ENCODE assay signal across 8 cellular contexts in the genomic region with DNA sequence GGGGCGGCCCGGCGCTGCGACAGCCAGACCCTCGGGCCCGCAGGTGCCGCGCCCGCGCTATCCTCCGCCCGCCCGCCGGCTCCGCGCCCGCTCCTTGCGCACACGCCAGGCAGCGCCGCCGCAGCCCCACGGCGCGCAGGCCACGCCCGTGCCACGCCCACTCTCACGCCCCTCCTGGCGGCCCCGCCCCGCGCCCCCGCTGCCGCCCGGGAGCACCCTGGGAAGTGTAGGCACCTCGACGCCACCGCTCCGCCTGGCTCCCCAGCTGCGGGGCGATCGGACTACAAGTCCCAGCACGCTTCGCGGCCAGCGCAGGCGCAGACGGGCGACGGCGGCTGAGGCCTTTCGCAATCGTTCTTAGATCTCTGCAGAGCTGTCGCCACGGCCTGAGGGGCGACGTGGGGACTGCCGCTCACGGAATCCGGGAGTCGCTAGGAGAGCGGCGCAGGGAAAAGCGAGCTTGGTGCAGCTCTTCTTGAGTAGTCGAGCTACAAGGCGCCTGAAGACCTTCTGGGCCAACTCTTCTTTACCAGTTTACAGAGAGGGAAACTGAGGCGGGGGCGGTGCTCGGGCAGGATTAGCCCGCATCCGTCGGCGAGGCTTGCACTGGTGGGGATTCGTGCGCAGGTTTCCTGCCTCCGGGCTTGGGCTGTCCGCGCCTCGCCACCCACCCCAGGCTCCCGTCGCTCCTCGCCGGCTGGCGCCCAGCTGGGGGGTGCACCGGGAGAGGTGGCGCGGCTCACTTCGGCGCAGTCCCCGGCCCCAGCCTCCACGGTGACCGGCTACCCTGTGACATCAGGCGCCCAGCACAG. TPM values are rescaled to one million over a fixed set of nuclear protein-coding genes. Genes with fewer than 3 reads are reported as not detected.
A peak's percentile ranks its signal among the peaks of the same experiment; 100 is the strongest.
DNase-seq lines count a peak whose midpoint lies in the region; ATAC-seq and TF ChIP-seq lines count a peak whose summit lies in the region.

A gene (minus strand): TSS at position 104 of the 812 bp plus-strand sequence. CDS start 124 bp downstream, outside the sequence.

- H3K27me3 ChIP-seq in right atrium auricular region: no peaks in the 10 kb centered on the region
- peaks cover 5% of the 10 kb centered on the region for H3K27me3 ChIP-seq in prostate gland (replicated peaks; ENCODE audit: insufficient read depth)

- H3K9me3 ChIP-seq in right atrium auricular region (no peaks in the 10 kb centered on the region), prostate gland (no peaks in the 10 kb centered on the region)

- H3K4me1 ChIP-seq in right atrium auricular region (peaks cover 0 to 38% of the 10 kb centered on the region in 2 donors), prostate gland (replicated peaks) (peaks cover 10% of the 10 kb centered on the region), urinary bladder (ENCODE audit: insufficient read depth) (peaks cover 4% of the 10 kb centered on the region)

- H3K4me3 ChIP-seq in right atrium auricular region (peak within 1 kb of the TSS; percentile 76 to 83), prostate gland (peak within 1 kb of the TSS; percentile 60 to 82), urinary bladder (ENCODE audit: low read depth, low read length) (peak within 1 kb of the TSS; percentile 65)

- under 1% methylated on average over 51 of the region's 94 CpGs for WGBS in prostate gland
- under 1% methylated on average over 94 of the region's 94 CpGs for WGBS in urinary bladder

- TF ChIP-seq CTCF in right atrium auricular region (IDR thresholded peaks at IDR 0.05) (no peak), prostate gland (IDR thresholded peaks at IDR 0.05) (peak in 1 of 4 experiments; percentile 24)

- intact Hi-C loops in prostate gland (cut with DNase I): no loop called here

- peak within 1 kb of the TSS; percentile 86 for H3K27ac ChIP-seq in angular gyrus (ENCODE audit: low read depth, low read length)
- H3K27ac ChIP-seq in right atrium auricular region: peak within 1 kb of the TSS; percentile 69 to 77
- peak within 1 kb of the TSS; percentile 52 to 59 for H3K27ac ChIP-seq in prostate gland
- H3K27ac ChIP-seq in urinary bladder (ENCODE audit: low read depth): no peak within 1 kb of the TSS

- no peaks in the 10 kb centered on the region for H3K36me3 ChIP-seq in right atrium auricular region
- no peaks in the 10 kb centered on the region for H3K36me3 ChIP-seq in prostate gland
- no peaks in the 10 kb centered on the region for H3K36me3 ChIP-seq in urinary bladder (ENCODE audit: insufficient read depth)

- TF ChIP-seq POLR2A in GM15510 (IDR thresholded peaks at IDR 0.05; ENCODE audit: borderline replicate concordance, extremely low read depth, insufficient read length): peak; percentile 74
- peak; percentile 87 for TF ChIP-seq POLR2A in prostate gland (IDR thresholded peaks at IDR 0.05)

- DNase-seq in NCI-H146 treated with DMSO at 0.1 percent for 48 hours (lab: John Stamatoyannopoulos, UW; ENCODE audit: unreplicated experiment) (peak; percentile 85), T-helper 1 cell (peak; percentile 97 to 99 (median 97)), right atrium auricular region (ENCODE audit: low spot score) (peak; percentile 99), prostate gland (ENCODE audit: low spot score) (peak; percentile 96)

- peak; percentile 97 for ATAC-seq in HG02884 (IDR thresholded peaks at IDR 0.05; ENCODE audit: unreplicated experiment)

RNA-seq across cellular contexts. Expression of the gene that starts here (rescaled TPM):
- total RNA-seq in right atrium auricular region: 10 to 100 TPM in 1 of 2 donors, 1 to 10 TPM in 1; 5.7 to 11.2 TPM
- 1 to 10 TPM; 2.6 to 7.3 TPM for total RNA-seq in prostate gland
- total RNA-seq in urinary bladder: 1.1 TPM
- 5.9 TPM for polyA plus RNA-seq in urinary bladder
